15 cellular contexts compared by ENCODE assay signal in the genomic region with DNA sequence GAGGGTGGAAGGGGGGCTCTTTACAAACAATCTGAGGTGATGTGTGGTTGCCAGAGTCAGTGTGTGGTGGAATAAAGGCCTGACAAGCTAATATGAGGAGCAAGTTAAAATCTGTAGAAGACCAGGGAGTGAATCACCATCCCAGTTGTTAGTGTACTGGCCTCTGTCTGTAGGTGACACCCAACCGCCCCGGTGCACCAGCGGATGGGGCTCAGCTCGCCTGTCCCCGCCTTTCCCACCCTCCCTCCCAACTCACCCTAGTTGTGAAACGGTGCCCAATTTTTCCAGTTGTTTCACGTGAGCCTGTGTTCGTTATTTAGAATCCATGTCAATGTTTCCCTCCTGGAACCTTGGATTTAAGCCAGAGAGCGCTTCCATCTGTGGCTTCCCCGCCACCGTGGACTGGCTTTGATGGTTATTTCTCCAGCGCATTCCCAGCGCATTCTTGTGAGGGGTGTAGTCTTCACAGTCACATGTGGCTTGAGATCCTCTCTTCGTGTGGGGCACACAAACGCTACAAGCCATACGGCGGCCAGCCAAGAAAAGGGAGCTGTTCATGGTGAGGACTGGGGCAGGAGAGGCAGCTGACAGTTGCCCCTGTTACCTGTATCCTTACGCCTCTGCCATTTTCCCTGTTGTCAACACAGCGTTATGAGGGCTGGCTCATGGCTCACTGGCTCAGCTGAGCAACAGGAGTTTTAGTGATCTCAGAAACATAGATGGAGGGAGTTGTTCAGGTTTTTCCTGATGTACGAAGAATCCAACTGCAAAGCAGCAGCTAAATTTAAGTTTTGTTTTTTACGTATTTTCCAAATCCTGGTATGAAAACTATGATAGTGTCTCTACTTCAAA.
A peak's percentile ranks its signal among the peaks of the same experiment; 100 is the strongest.
DNase-seq lines count a peak whose midpoint lies in the region; ATAC-seq lines count a peak whose summit lies in the region.
"Had no signal": no experiment of that assay in that cellular context is flagged by ENCODE, and none has a peak within 500 bp of the region (broad histone marks: within the 10 kb centered on the region; RNA-seq: fewer than 3 reads in every experiment).

No MANE protein-coding gene starts in this region.

- ATAC-seq in left cardiac atrium (peak; percentile 38 to 65), sciatic nerve (peak; percentile 79)
- ATAC-seq: stimulated activated memory B cell treated with anti-CD40 and anti-IgM and Interleukin-4, amounts not matched to agents 10 μg/mL and 1 μg/mL and 100 μg/mL, for 72 hours had no signal

- H3K36me3 ChIP-seq in SJCRH30, result no peaks in the 10 kb centered on the region
- H3K36me3 ChIP-seq: sigmoid colon, vagina had no signal

- intact Hi-C loops in left cardiac atrium (cut with DNase I), result no loop called here
- intact Hi-C loops in sciatic nerve (cut with DNase I), result no loop called here

- DNase-seq in GM03348 (ENCODE audit: low spot score), result peak; percentile 81
- peak; percentile 66 to 73 for DNase-seq in SJCRH30
- DNase-seq in left cardiac atrium, result no peak
- DNase-seq in sciatic nerve (ENCODE audit: low spot score), result no peak
- no peak for DNase-seq in stimulated activated naive CD4-positive, alpha-beta T cell (lab: John Stamatoyannopoulos, UW)
- no peak for DNase-seq in SHP77 treated with DMSO at 0.1 percent for 48 hours (lab: John Stamatoyannopoulos, UW)
- no peak for DNase-seq in NCI-H1092 treated with DMSO at 0.1 percent for 48 hours (lab: John Stamatoyannopoulos, UW)
- no peak for DNase-seq in SIG-M5 (lab: John Stamatoyannopoulos, UW)
- DNase-seq: CD4-positive, alpha-beta T cell; cerebellar nuclear complex; GF-D8; sigmoid colon; stimulated activated CD4-positive, alpha-beta T cell treated with anti-CD3 and anti-CD28 coated beads, Interleukin-4, amount 100 ng/mL, for 4 hours had no signal

- H3K27ac ChIP-seq in SJCRH30, result no peak overlapping the region; the same call in 1 of the 2 replicates
- H3K27ac ChIP-seq: sigmoid colon, vagina had no signal

- H3K4me3 ChIP-seq in SJCRH30, result peak overlapping the region; percentile 36
- H3K4me3 ChIP-seq: sigmoid colon, vagina had no signal

- H3K9me3 ChIP-seq in SJCRH30 (replicated peaks), result no peaks in the 10 kb centered on the region
- H3K9me3 ChIP-seq: sigmoid colon, vagina had no signal

- H3K27me3 ChIP-seq in SJCRH30, result no peaks in the 10 kb centered on the region
- H3K27me3 ChIP-seq: sigmoid colon, vagina had no signal

- H3K4me1 ChIP-seq in SJCRH30, result no peaks in the 10 kb centered on the region
- H3K4me1 ChIP-seq: sigmoid colon, vagina had no signal

Comparison
In these comparisons a context has a peak if more than half of its experiments do, and no peak if none do; other contexts are left out.
1. DNase-seq: peak in GM03348 (single experiment) and SJCRH30 (2 of 2); none in left cardiac atrium (single experiment), sciatic nerve (single experiment), stimulated activated naive CD4-positive, alpha-beta T cell (0 of 6), SHP77 treated with DMSO at 0.1 percent for 48 hours (single experiment), NCI-H1092 treated with DMSO at 0.1 percent for 48 hours (single experiment) and SIG-M5 (single experiment).